ENCODE assay signal across 24 cellular contexts in genomic region chr17:42944211-42944610, GRCh38. TPM values are rescaled to one million over a fixed set of nuclear protein-coding genes. Genes with fewer than 3 reads are reported as not detected.
DNase-seq lines count a peak whose midpoint lies in the region; ATAC-seq and TF ChIP-seq lines count a peak whose summit lies in the region.
"Had no signal": no experiment of that assay in that cellular context is flagged by ENCODE, and none has a peak within 500 bp of the region (broad histone marks: within the 10 kb centered on the region; RNA-seq: fewer than 3 reads in every experiment).

No MANE protein-coding gene starts in this region.

- DNase-seq in M059J (ENCODE audit: low read depth) (peak; percentile 29), dermis blood vessel endothelial cell (peak; percentile 19), fibroblast of pulmonary artery (ENCODE audit: low read depth) (peak; percentile 38), gastrocnemius medialis (no peak), left colon (no peak), body of pancreas (no peak)
- DNase-seq in stimulated activated CD4-positive, alpha-beta T cell treated with anti-CD3 and anti-CD28 coated beads, Interleukin-4, amount 100 ng/mL, for 4 hours, result no peak
- DNase-seq: CD4-positive, alpha-beta T cell; COR-L47; DMS79; KG1; MV-4-11; NCI-H1105 treated with DMSO at 0.1 percent for 48 hours; NCI-H1694; NCI-H2081 treated with DMSO at 0.1 percent for 48 hours; NCI-H2171 treated with DMSO at 0.1 percent for 48 hours; NCI-H524 treated with DMSO at 0.1 percent for 48 hours; NCI-H82; SHP77 had no signal

- H3K4me1 ChIP-seq in gastrocnemius medialis, result no peaks in the 10 kb centered on the region
- H3K4me1 ChIP-seq in body of pancreas, result no peaks in the 10 kb centered on the region
- H3K4me1 ChIP-seq: BLaER1 had no signal

- TF ChIP-seq CTCF in fibroblast of pulmonary artery (IDR thresholded peaks at IDR 0.05; ENCODE audit: low read length, missing control alignments), result no peak
- no peak for TF ChIP-seq CTCF in gastrocnemius medialis (IDR thresholded peaks at IDR 0.05 in 4 of 5, conservative IDR thresholded peaks at IDR 0.05 in 1 of 5)
- no peak for TF ChIP-seq CTCF in body of pancreas (IDR thresholded peaks at IDR 0.05)

- H3K9me3 ChIP-seq in gastrocnemius medialis (no peaks in the 10 kb centered on the region), body of pancreas (no peaks in the 10 kb centered on the region)
- H3K9me3 ChIP-seq: BLaER1 had no signal

- H3K4me3 ChIP-seq in fibroblast of pulmonary artery (replicated peaks; ENCODE audit: low read depth, low read length) (no peak overlapping the region), gastrocnemius medialis (no peak overlapping the region), body of pancreas (no peak overlapping the region)
- H3K4me3 ChIP-seq: BLaER1, GM12878 had no signal

- no peak for TF ChIP-seq POLR2A in gastrocnemius medialis (IDR thresholded peaks at IDR 0.05)
- TF ChIP-seq POLR2A in body of pancreas (IDR thresholded peaks at IDR 0.05), result no peak

- intact Hi-C loops in gastrocnemius medialis (cut with DNase I; ENCODE audit: low total_unique reads), result no loop called here
- intact Hi-C loops in left colon (cut with DNase I, micrococcal nuclease), result no loop called here
- intact Hi-C loops in body of pancreas (cut with DNase I), result loop anchor here (10.0 kb wide), 1 partner anchor 249 kb away; no protein-coding TSS in a partner anchor

- H3K27ac ChIP-seq in gastrocnemius medialis, result no peak overlapping the region
- no peak overlapping the region for H3K27ac ChIP-seq in body of pancreas
- H3K27ac ChIP-seq: BLaER1 had no signal

- H3K36me3 ChIP-seq in gastrocnemius medialis, result peaks cover 0 to 14% of the 10 kb centered on the region in 2 donors
- no peaks in the 10 kb centered on the region for H3K36me3 ChIP-seq in body of pancreas (replicated peaks in 1 of 2; ENCODE audit: insufficient read depth in 1 of 2, low read depth in 2 of 2)

- in situ Hi-C loops in gastrocnemius medialis (cut with MboI; ENCODE audit: low sequenced_read_pairs in 4 of 4), result loop anchor here in 1 of 4 donors (25.0 kb wide), 1 partner anchor 232 kb away; no protein-coding TSS in a partner anchor

- H3K27me3 ChIP-seq in gastrocnemius medialis, result no peaks in the 10 kb centered on the region
- no peaks in the 10 kb centered on the region for H3K27me3 ChIP-seq in body of pancreas
- H3K27me3 ChIP-seq: BLaER1 had no signal

- ATAC-seq in gastrocnemius medialis (no peak), left colon (no peak), body of pancreas (no peak)
- ATAC-seq: GM12878 had no signal

- 23 to 30% methylated on average over 3 of the region's 3 CpGs for WGBS in body of pancreas, 2 donors

RNA-seq across cellular contexts. Expression of gene AARSD1, which starts 20.0 kb away (rescaled TPM):
- total RNA-seq in M059J (2014; rRNA removed; shearing (Covaris generic)), result 13.6 and 17.1 TPM in 2 replicates
- total RNA-seq in dermis blood vessel endothelial cell (16.5 and 20.3 TPM in 2 replicates), gastrocnemius medialis (10 to 100 TPM; 21.4 to 30.1 (median 26.5) TPM), left colon (10 to 100 TPM; 17.6 to 24.1 TPM), body of pancreas (10 to 100 TPM; 44.5 to 51.9 TPM)

RNA-seq across cellular contexts. Expression of gene PTGES3L, which starts 35.7 kb away (rescaled TPM):
- total RNA-seq in M059J (2014; rRNA removed; shearing (Covaris generic)), result 0.67 and 0.71 TPM in 2 replicates
- total RNA-seq in dermis blood vessel endothelial cell, result 0.14 TPM in 1 of 2 replicates, not detected in the other
- 10 to 100 TPM; 29.1 to 68.3 (median 31.0) TPM for total RNA-seq in gastrocnemius medialis
- 1 to 10 TPM; 3.2 to 3.6 TPM for total RNA-seq in left colon
- total RNA-seq in body of pancreas, result under 1 TPM in 1 of 2 donors, not detected in 1; 0.52 TPM
- total RNA-seq: HT1080 had no signal

RNA-seq across cellular contexts. Expression of gene RUNDC1, which starts 36.2 kb away (rescaled TPM):
- 5.7 and 11.4 TPM in 2 replicates for total RNA-seq in M059J (2014; rRNA removed; shearing (Covaris generic))
- total RNA-seq in dermis blood vessel endothelial cell (10.1 and 14.1 TPM in 2 replicates), gastrocnemius medialis (10 to 100 TPM; 13.8 to 19.8 (median 16.4) TPM), left colon (10 to 100 TPM; 24.2 to 25.2 TPM), body of pancreas (10 to 100 TPM; 17.1 to 37.6 TPM)

RNA-seq across cellular contexts. Expression of gene G6PC1, which starts 43.6 kb away (rescaled TPM):
- total RNA-seq in M059J (2014; rRNA removed; shearing (Covaris generic)), result not detected in 2 replicates
- total RNA-seq in dermis blood vessel endothelial cell (not detected in 2 replicates), gastrocnemius medialis (under 1 TPM in 2 of 4 donors, not detected in 2; 0.36 to 0.47 TPM), left colon (under 1 TPM in 1 of 2 donors, not detected in 1; 0.50 TPM), body of pancreas (1 to 10 TPM in 1 of 2 donors, not detected in 1; 2.6 TPM)
- total RNA-seq: CD4-positive, alpha-beta T cell; GM12878; H1; HT1080; RPMI7951 had no signal

RNA-seq across cellular contexts. Expression of gene RPL27, which starts 54.0 kb away (rescaled TPM):
- 982 and 1,027 TPM in 2 replicates for total RNA-seq in M059J (2014; rRNA removed; shearing (Covaris generic))
- total RNA-seq in dermis blood vessel endothelial cell (842 and 1,058 TPM in 2 replicates), gastrocnemius medialis (1,000 to 10,000 TPM in 2 of 4 donors, 100 to 1,000 TPM in 2; 800 to 1,300 (median 1,077) TPM), left colon (100 to 1,000 TPM; 605 to 650 TPM), body of pancreas (100 to 1,000 TPM; 406 to 507 TPM)

Comparison
In these comparisons a context has a peak if more than half of its experiments do, and no peak if none do; other contexts are left out.
1. DNase-seq: peak in M059J (single experiment), dermis blood vessel endothelial cell (single experiment) and fibroblast of pulmonary artery (single experiment); none in gastrocnemius medialis (0 of 2), left colon (0 of 2), stimulated activated CD4-positive, alpha-beta T cell treated with anti-CD3 and anti-CD28 coated beads, Interleukin-4, amount 100 ng/mL, for 4 hours (0 of 2) and body of pancreas (0 of 4).
2. RNA of gene PTGES3L, which starts 35.7 kb away (total RNA-seq): 29.1 to 68.3 TPM in gastrocnemius medialis; 3.2 to 3.6 TPM in left colon, 0.67 to 0.71 TPM in M059J, 0.52 TPM in body of pancreas and 0.14 TPM in dermis blood vessel endothelial cell; every median in the first group is over 4 times any median in the second.